Comparison of ENCODE assay signal across 12 cellular contexts in genomic region chr16:83992624-83993023, GRCh38. TPM values are rescaled to one million over a fixed set of nuclear protein-coding genes. Genes with fewer than 3 reads are reported as not detected.
DNase-seq lines count a peak whose midpoint lies in the region; ATAC-seq, FAIRE-seq and TF ChIP-seq lines count a peak whose summit lies in the region.
"Had no signal": no experiment of that assay in that cellular context is flagged by ENCODE, and none has a peak within 500 bp of the region (broad histone marks: within the 10 kb centered on the region; RNA-seq: fewer than 3 reads in every experiment).

No MANE protein-coding gene starts in this region.

- H3K27ac ChIP-seq in adrenal gland: peak overlapping the region in 2 of 5 donors; percentile 10 to 12
- H3K27ac ChIP-seq in heart left ventricle: peak overlapping the region in 2 of 12 donors; percentile 47 to 53
- no peak overlapping the region for H3K27ac ChIP-seq in psoas muscle

- intact Hi-C loops in adrenal gland (cut with DNase I): no loop called here
- intact Hi-C loops in heart left ventricle (cut with DNase I): no loop called here
- intact Hi-C loops in psoas muscle (cut with DNase I): no loop called here

- no peaks in the 10 kb centered on the region for H3K4me1 ChIP-seq in adrenal gland (replicated peaks in 1 of 2)
- H3K4me1 ChIP-seq in heart left ventricle: peaks cover 0 to 21% (median 5%) of the 10 kb centered on the region in 12 donors
- H3K4me1 ChIP-seq in psoas muscle: peaks cover 6% of the 10 kb centered on the region

- 51 to 66% (median 62%) methylated on average over 4 to 6 of the region's 6 CpGs for WGBS in adrenal gland, 4 donors
- 21 to 40% (median 31%) methylated on average over 6 of the region's 6 CpGs for WGBS in heart left ventricle, 4 donors
- 55 to 68% (median 60%) methylated on average over 6 of the region's 6 CpGs for WGBS in psoas muscle, 3 donors

- H3K4me3 ChIP-seq in adrenal gland: no peak overlapping the region
- no peak overlapping the region for H3K4me3 ChIP-seq in heart left ventricle
- H3K4me3 ChIP-seq in psoas muscle: no peak overlapping the region
- H3K4me3 ChIP-seq: breast epithelium had no signal

- FAIRE-seq in urothelium cell line (lab: Jason Lieb, UNC): no peak

- no peak for TF ChIP-seq POLR2A in adrenal gland (IDR thresholded peaks at IDR 0.05)
- no peak for TF ChIP-seq POLR2A in heart left ventricle (IDR thresholded peaks at IDR 0.05)

- DNase-seq in GM03348 (ENCODE audit: low spot score) (peak; percentile 48), adrenal gland (peak; percentile 53 to 74 (median 62)), heart left ventricle (peak in 4 of 5 donors; percentile 34 to 71 (median 62)), psoas muscle (no peak), urothelium cell line (ENCODE audit: low spot score) (no peak), NCI-H526 treated with DMSO at 0.1 percent for 48 hours (lab: John Stamatoyannopoulos, UW) (no peak)
- DNase-seq: activated CD8-positive, alpha-beta T cell treated with anti-CD3 and anti-CD28 coated beads for 36 hours; NCI-H1694; SW 1271 had no signal

- no peaks in the 10 kb centered on the region for H3K36me3 ChIP-seq in adrenal gland (replicated peaks in 1 of 2)
- no peaks in the 10 kb centered on the region for H3K36me3 ChIP-seq in heart left ventricle
- no peaks in the 10 kb centered on the region for H3K36me3 ChIP-seq in psoas muscle (ENCODE audit: insufficient read depth in 1 of 2, low read depth in 1 of 2)
- H3K36me3 ChIP-seq: breast epithelium had no signal

- no peak for TF ChIP-seq CTCF in adrenal gland (IDR thresholded peaks at IDR 0.05)
- no peak for TF ChIP-seq CTCF in heart left ventricle (IDR thresholded peaks at IDR 0.05)
- TF ChIP-seq CTCF in psoas muscle (IDR thresholded peaks at IDR 0.05): no peak

- H3K9me3 ChIP-seq in adrenal gland (replicated peaks in 1 of 3) (no peaks in the 10 kb centered on the region), heart left ventricle (no peaks in the 10 kb centered on the region), psoas muscle (no peaks in the 10 kb centered on the region)
- H3K9me3 ChIP-seq: breast epithelium had no signal

- H3K27me3 ChIP-seq in adrenal gland (no peaks in the 10 kb centered on the region), heart left ventricle (peaks cover 0 to 12% (median 0%) of the 10 kb centered on the region in 9 donors), psoas muscle (ENCODE audit: insufficient read depth in 3 of 3, low read length in 2 of 3) (peaks cover 0 to 10% (median 0%) of the 10 kb centered on the region in 3 donors)

- ATAC-seq in heart left ventricle: peak; percentile 49 to 81 (median 56)
- peak in 3 of 4 donors; percentile 27 to 69 (median 54) for ATAC-seq in psoas muscle
- ATAC-seq in HG03571 (IDR thresholded peaks at IDR 0.05; ENCODE audit: unreplicated experiment): no peak
- no peak for ATAC-seq in HG02763 (IDR thresholded peaks at IDR 0.05; ENCODE audit: unreplicated experiment)
- ATAC-seq: activated CD8-positive, alpha-beta T cell treated with anti-CD3 and anti-CD28 coated beads for 36 hours had no signal

RNA-seq across cellular contexts. Expression of gene NECAB2, which starts 24.6 kb away (rescaled TPM):
- total RNA-seq in adrenal gland: under 1 TPM in 5 of 8 donors, not detected in 3; 0.14 to 0.55 (median 0.32) TPM
- 1 to 10 TPM in 2 of 3 donors, under 1 TPM in 1; 0.22 to 1.9 (median 1.7) TPM for polyA plus RNA-seq in adrenal gland
- total RNA-seq in heart left ventricle: 1 to 10 TPM in 2 of 9 donors, under 1 TPM in 5, not detected in 2; 0.24 to 1.3 (median 0.77) TPM
- 1 to 10 TPM; 1.2 to 2.1 TPM for polyA plus RNA-seq in heart left ventricle
- not detected for total RNA-seq in psoas muscle
- polyA plus RNA-seq in psoas muscle: under 1 TPM; 0.04 to 0.13 (median 0.09) TPM
- total RNA-seq: activated CD8-positive, alpha-beta T cell treated with anti-CD3 and anti-CD28 coated beads for 36 hours had no signal

RNA-seq across cellular contexts. Expression of gene OSGIN1, which starts 39.6 kb away (rescaled TPM):
- total RNA-seq in adrenal gland: 10 to 100 TPM; 16.1 to 64.9 (median 19.3) TPM
- 10 to 100 TPM; 16.9 to 39.7 (median 18.5) TPM for polyA plus RNA-seq in adrenal gland
- total RNA-seq in heart left ventricle: 10 to 100 TPM in 2 of 9 donors, 1 to 10 TPM in 7; 3.3 to 11.0 (median 7.0) TPM
- polyA plus RNA-seq in heart left ventricle: 10 to 100 TPM in 1 of 2 donors, 1 to 10 TPM in 1; 7.4 to 12.8 TPM
- 10 to 100 TPM; 10.4 to 33.7 (median 24.9) TPM for total RNA-seq in psoas muscle
- polyA plus RNA-seq in psoas muscle: 10 to 100 TPM; 18.4 to 39.4 (median 37.0) TPM

RNA-seq across cellular contexts. Expression of gene SLC38A8, which starts 50.0 kb away (rescaled TPM):
- 1 to 10 TPM in 1 of 8 donors, under 1 TPM in 2, not detected in 5; 0.55 to 1.1 (median 0.65) TPM for total RNA-seq in adrenal gland
- under 1 TPM in 2 of 3 donors, not detected in 1; 0.07 to 0.31 TPM for polyA plus RNA-seq in adrenal gland
- total RNA-seq in heart left ventricle: 1 to 10 TPM in 3 of 9 donors, under 1 TPM in 4, not detected in 2; 0.29 to 5.8 (median 0.63) TPM
- 10 to 100 TPM in 1 of 2 donors, not detected in 1; 25.3 TPM for polyA plus RNA-seq in heart left ventricle
- under 1 TPM in 1 of 4 donors, not detected in 3; 0.52 TPM for total RNA-seq in psoas muscle
- polyA plus RNA-seq in psoas muscle: under 1 TPM in 1 of 3 donors, not detected in 2; 0.21 TPM
- total RNA-seq: activated CD8-positive, alpha-beta T cell treated with anti-CD3 and anti-CD28 coated beads for 36 hours; breast epithelium had no signal

Comparison
In these comparisons a context has a peak if more than half of its experiments do, and no peak if none do; other contexts are left out.
1. DNase-seq: peak in GM03348 (single experiment), adrenal gland (7 of 7) and heart left ventricle (4 of 5); none in psoas muscle (0 of 2), urothelium cell line (single experiment) and NCI-H526 treated with DMSO at 0.1 percent for 48 hours (single experiment).
2. ATAC-seq: peak in heart left ventricle (4 of 4) and psoas muscle (3 of 4); none in HG03571 (single experiment) and HG02763 (single experiment).